In genomic region chr6:17070400-17070799, GRCh38 we compare ENCODE assay signal across 9 cellular contexts. TPM values are rescaled to one million over a fixed set of nuclear protein-coding genes. Genes with fewer than 3 reads are reported as not detected.
"Had no signal": no experiment of that assay in that cellular context is flagged by ENCODE, and none has a peak within 500 bp of the region (broad histone marks: within the 10 kb centered on the region; RNA-seq: fewer than 3 reads in every experiment).

No MANE protein-coding gene starts in this region.

RNA-seq across cellular contexts. Expression of gene STMND1, which starts 31.4 kb away (rescaled TPM):
- total RNA-seq: stomach, subcutaneous adipose tissue, thoracic aorta, thyroid gland, tibial nerve, upper lobe of right lung, ureter, urinary bladder, vagina had no signal
- polyA plus RNA-seq: stomach, urinary bladder had no signal
